In genomic region chr22:22214819-22215329, GRCh38 we compare ENCODE assay signal across 18 cellular contexts. TPM values are rescaled to one million over a fixed set of nuclear protein-coding genes. Genes with fewer than 3 reads are reported as not detected.
DNase-seq lines count a peak whose midpoint lies in the region; ATAC-seq, FAIRE-seq and TF ChIP-seq lines count a peak whose summit lies in the region.
"Had no signal": no experiment of that assay in that cellular context is flagged by ENCODE, and none has a peak within 500 bp of the region (broad histone marks: within the 10 kb centered on the region; RNA-seq: fewer than 3 reads in every experiment).

No MANE protein-coding gene starts in this region.

- H3K9me2 ChIP-seq in DOHH2 (replicated peaks; ENCODE audit: control insufficient read depth, low read length), result no peaks in the 10 kb centered on the region

- no peak overlapping the region for H2AFZ ChIP-seq in K562 (ENCODE audit: low read depth, low read length)
- H2AFZ ChIP-seq: GM23248 had no signal

- ATAC-seq in K562 (peak; percentile 34), GM18870 (IDR thresholded peaks at IDR 0.05; ENCODE audit: unreplicated experiment) (no peak)
- ATAC-seq in stimulated activated memory B cell treated with anti-CD40 and anti-IgM and Interleukin-4, amounts not matched to agents 10 μg/mL and 1 μg/mL and 100 μg/mL, for 72 hours, result no peak
- ATAC-seq: Panc1, Right ventricle myocardium inferior had no signal

- TF ChIP-seq CTCF in DOHH2 (IDR thresholded peaks at IDR 0.05; ENCODE audit: low read depth, low read length, poor library complexity, severe bottlenecking) (no peak), K562 (IDR thresholded peaks at IDR 0.05 in 2 of 3, conservative IDR thresholded peaks at IDR 0.05 in 1 of 3; ENCODE audit: insufficient read depth in 2 of 3, low read depth in 1 of 3, low read length in 3 of 3) (no peak), Peyer's patch (IDR thresholded peaks at IDR 0.05) (no peak)

- in situ Hi-C loops in K562 (cut with MboI), result loop anchor here (5.0 kb wide), 1 partner anchor 127 kb away; no protein-coding TSS in a partner anchor

- no peaks in the 10 kb centered on the region for H3K9me1 ChIP-seq in K562 (ENCODE audit: control insufficient read depth, insufficient read depth, low read length)

- DNase-seq in HuH-7.5 (ENCODE audit: low spot score) (peak; percentile 37), K562 (ENCODE audit: extremely low read depth in 1 of 4, low spot score in 3 of 4) (no peak), Peyer's patch (no peak), kidney glomerular epithelial cell (lab: John Stamatoyannopoulos, UW) (no peak)
- DNase-seq: CD4-positive, CD25-positive, alpha-beta regulatory T cell; GM23248; NCI-H1048; NCI-H1436 treated with DMSO at 0.1 percent for 48 hours; NCI-H2081 treated with DMSO at 0.1 percent for 48 hours; NCI-H510A; NCI-H774 had no signal

- no peaks in the 10 kb centered on the region for H3K9me3 Mint-ChIP-seq in stimulated activated memory B cell treated with anti-CD40 and anti-IgM and Interleukin-4, amounts not matched to agents 10 μg/mL and 1 μg/mL and 100 μg/mL, for 72 hours
- H3K9me3 Mint-ChIP-seq: CD4-positive, CD25-positive, alpha-beta regulatory T cell; IgD-negative memory B cell had no signal

- FAIRE-seq in K562 (lab: Jason Lieb, UNC), result no peak

- H4K20me1 ChIP-seq in DOHH2 (ENCODE audit: control insufficient read depth, insufficient read depth, low read depth, low read length) (no peaks in the 10 kb centered on the region), K562 (replicated peaks; ENCODE audit: control insufficient read depth, insufficient read depth, low read length) (peaks cover 6% of the 10 kb centered on the region)

- H3K4me1 ChIP-seq in DOHH2 (ENCODE audit: control insufficient read depth, low read length) (peaks cover 79% of the 10 kb centered on the region), K562 (replicated peaks in 1 of 2; ENCODE audit: control insufficient read depth in 2 of 2, insufficient read depth in 2 of 2, low read length in 2 of 2) (0 out of 5 replicates have a peak, but pooled peaks cover 0 to 2% of the 10 kb centered on the region in 2 experiments), Peyer's patch (peaks cover 0 to 11% (median 0%) of the 10 kb centered on the region in 4 donors)

- H3K27me3 Mint-ChIP-seq in stimulated activated memory B cell treated with anti-CD40 and anti-IgM and Interleukin-4, amounts not matched to agents 10 μg/mL and 1 μg/mL and 100 μg/mL, for 72 hours, result no peaks in the 10 kb centered on the region
- H3K27me3 Mint-ChIP-seq: CD4-positive, CD25-positive, alpha-beta regulatory T cell had no signal

- peaks cover 18% of the 10 kb centered on the region for H3F3A ChIP-seq in DOHH2 (ENCODE audit: control insufficient read depth, insufficient read depth)

- POLR2A ChIA-PET in K562 (lab: Yijun Ruan, JAX), result interaction anchor here (0.6 to 3.9 kb wide), 11 partner anchors 12 to 908 kb away, joined by 3 to 33 read pairs (median 4); no protein-coding TSS in a partner anchor

- H3K36me3 Mint-ChIP-seq in stimulated activated memory B cell treated with anti-CD40 and anti-IgM and Interleukin-4, amounts not matched to agents 10 μg/mL and 1 μg/mL and 100 μg/mL, for 72 hours, result no peaks in the 10 kb centered on the region
- H3K36me3 Mint-ChIP-seq: CD4-positive, CD25-positive, alpha-beta regulatory T cell had no signal

- WGBS in K562 (ENCODE audit: insufficient coverage, low coverage, missing lambda C conversion rate), result under 1% methylated on average over 5 of the region's 5 CpGs

- no peak for TF ChIP-seq EP300 in K562 (IDR thresholded peaks at IDR 0.05; ENCODE audit: low read length)

- peak overlapping the region in 1 of 2 experiments; percentile 18; a peak in 1 of 4 replicates for H3K9ac ChIP-seq in K562 (ENCODE audit: insufficient read depth in 1 of 2, low read depth in 2 of 2, low read length in 2 of 2)
- H3K9ac ChIP-seq: GM23248 had no signal

- H3K79me2 ChIP-seq in DOHH2 (ENCODE audit: control insufficient read depth, low read length) (no peaks in the 10 kb centered on the region), K562 (ENCODE audit: control insufficient read depth, insufficient read depth, low read length) (no peaks in the 10 kb centered on the region)

- H3K27me3 ChIP-seq in DOHH2 (ENCODE audit: control insufficient read depth, low read length) (no peaks in the 10 kb centered on the region), K562 (ENCODE audit: control insufficient read depth in 2 of 2, insufficient read depth in 2 of 2, low read length in 2 of 2) (peaks cover 38 to 52% of the 10 kb centered on the region in 2 experiments), Peyer's patch (no peaks in the 10 kb centered on the region)

- H3K4me3 ChIP-seq in DOHH2 (ENCODE audit: low read length), result peak overlapping the region; percentile 29
- no peak overlapping the region for H3K4me3 ChIP-seq in K562
- H3K4me3 ChIP-seq in Peyer's patch, result no peak overlapping the region
- H3K4me3 ChIP-seq: GM23248 had no signal

- peak overlapping the region; percentile 56 for H3K27ac Mint-ChIP-seq in stimulated activated memory B cell treated with anti-CD40 and anti-IgM and Interleukin-4, amounts not matched to agents 10 μg/mL and 1 μg/mL and 100 μg/mL, for 72 hours
- H3K27ac Mint-ChIP-seq: CD4-positive, CD25-positive, alpha-beta regulatory T cell had no signal

- H3K27ac ChIP-seq in DOHH2 (ENCODE audit: low read depth, low read length) (peak overlapping the region; percentile 43), K562 (ENCODE audit: extremely low read depth, low read depth, low read length) (no peak overlapping the region), Peyer's patch (no peak overlapping the region)
- H3K27ac ChIP-seq: GM23248 had no signal

- H3K9me3 ChIP-seq in DOHH2 (ENCODE audit: control insufficient read depth, insufficient read depth, low read length) (no peaks in the 10 kb centered on the region), K562 (replicated peaks; ENCODE audit: control insufficient read depth, insufficient read depth, low read depth, low read length) (no peaks in the 10 kb centered on the region), Peyer's patch (no peaks in the 10 kb centered on the region)

- H3K36me3 ChIP-seq in DOHH2 (ENCODE audit: control insufficient read depth, low read length) (no peaks in the 10 kb centered on the region), K562 (ENCODE audit: control insufficient read depth, insufficient read depth, low read length) (no peaks in the 10 kb centered on the region), Peyer's patch (no peaks in the 10 kb centered on the region)

- no peak for TF ChIP-seq RAD21 in K562 (CRISPR knock-in tag; conservative IDR thresholded peaks at IDR 0.05 in 1 of 2, IDR thresholded peaks at IDR 0.05 in 1 of 2)

- intact Hi-C loops in K562 (cut with micrococcal nuclease), result loop anchor here (10.0 kb wide), 1 partner anchor 650 kb away; no protein-coding TSS in a partner anchor

- no TSS peak for BruUV-seq in K562 (replicated peaks; lab: Mats Ljungman, UMichigan)

- CTCF ChIA-PET in K562 (lab: Yijun Ruan, JAX; ENCODE audit: low intra/inter-chr PET ratio), result interaction anchor here (0.8 kb wide), 1 partner anchor 276 kb away, joined by 3 read pairs; no protein-coding TSS in a partner anchor

- TF ChIP-seq POLR2A in K562 (conservative IDR thresholded peaks at IDR 0.05) (no peak), Peyer's patch (IDR thresholded peaks at IDR 0.05) (no peak)

- peaks cover 53% of the 10 kb centered on the region for H3K4me1 Mint-ChIP-seq in stimulated activated memory B cell treated with anti-CD40 and anti-IgM and Interleukin-4, amounts not matched to agents 10 μg/mL and 1 μg/mL and 100 μg/mL, for 72 hours

- no peak overlapping the region for H3K4me3 Mint-ChIP-seq in stimulated activated memory B cell treated with anti-CD40 and anti-IgM and Interleukin-4, amounts not matched to agents 10 μg/mL and 1 μg/mL and 100 μg/mL, for 72 hours
- H3K4me3 Mint-ChIP-seq: CD4-positive, CD25-positive, alpha-beta regulatory T cell had no signal

- H3K4me2 ChIP-seq in DOHH2 (ENCODE audit: low read length) (peak overlapping the region; percentile 52), K562 (ENCODE audit: insufficient read depth, low read length) (no peak overlapping the region)

TF ChIP-seq in K562, 482 proteins besides CTCF, POLR2A, EP300 and RAD21 (continues in another document):
- TF ChIP-seq HDAC1 (IDR thresholded peaks at IDR 0.05) (no peak), GATAD2A (IDR thresholded peaks at IDR 0.05) (no peak), BRCA1 (IDR thresholded peaks at IDR 0.05) (no peak), BRCA1 (CRISPR knock-in tag; IDR thresholded peaks at IDR 0.05) (no peak), ZNF668 (CRISPR knock-in tag; IDR thresholded peaks at IDR 0.05) (no peak), NUFIP1 (IDR thresholded peaks at IDR 0.05; ENCODE audit: partially characterized antibody) (no peak), SREBF2 (CRISPR knock-in tag; IDR thresholded peaks at IDR 0.05) (0 out of 2 replicates have a peak, but pooled peaks have one; percentile 85), MCM2 (IDR thresholded peaks at IDR 0.05; ENCODE audit: low read depth) (no peak), ZKSCAN3 (CRISPR knock-in tag; IDR thresholded peaks at IDR 0.05) (no peak), ZNF316 (IDR thresholded peaks at IDR 0.05) (no peak), ZNF143 (CRISPR knock-in tag; IDR thresholded peaks at IDR 0.05) (no peak), ETV1 (tag; conservative IDR thresholded peaks at IDR 0.05; ENCODE audit: low read depth) (no peak), ATF7 (IDR thresholded peaks at IDR 0.05) (no peak), PPARD (CRISPR knock-in tag; IDR thresholded peaks at IDR 0.05) (0 out of 2 replicates have a peak, but pooled peaks have one; percentile 42), HNRNPH1 (optimal IDR thresholded peaks at IDR 0.05; ENCODE audit: low read depth, low read length) (no peak)

RNA-seq across cellular contexts. Expression of gene VPREB1, which starts 29.7 kb away (rescaled TPM):
- total RNA-seq in K562 (2011; cell fraction: chromatin; rRNA removed; ENCODE audit: low replicate concordance), result not detected in 2 replicates
- not detected in 2 replicates for total RNA-seq in K562 (2011; cell fraction: nucleolus; rRNA removed)
- total RNA-seq in K562 (2011; cell fraction: nucleoplasm; rRNA removed), result not detected in 2 replicates
- not detected in 2 replicates for total RNA-seq in K562 (2014; rRNA removed)
- total RNA-seq in K562 (2014; rRNA removed; fragmentation: Illumina TruSeq; extraction: Trizol), result not detected in 2 replicates
- not detected in 2 replicates for total RNA-seq in K562 (2015; rRNA removed; fragmentation: Illumina TruSeq; extraction: Trizol)
- not detected in 2 replicates for total RNA-seq in K562 (2021)
- not detected in 2 replicates for polyA plus RNA-seq in K562 (2011; rRNA removed)
- not detected in 2 replicates for polyA plus RNA-seq in K562 (2011; cell fraction: cytosol; rRNA removed)
- polyA plus RNA-seq in K562 (2011; cell fraction: nucleus; rRNA removed), result not detected in 2 replicates
- not detected in 2 replicates for polyA plus RNA-seq in K562 (2012)
- polyA plus RNA-seq in K562 (2014; fragmentation: Illumina TruSeq; extraction: Trizol), result not detected in 2 replicates
- polyA plus RNA-seq in K562 (2014; fragmentation: Nextera tagmentation; extraction: Ambion mirVana), result not detected
- polyA plus RNA-seq in K562 (2014; rRNA removed), result not detected in 2 replicates
- not detected in 2 replicates for polyA minus RNA-seq in K562 (2011; rRNA and poly(A)+ RNA removed)
- polyA minus RNA-seq in K562 (2011; cell fraction: cytosol; rRNA and poly(A)+ RNA removed), result not detected in 2 replicates
- polyA minus RNA-seq in K562 (2011; cell fraction: nucleus; rRNA and poly(A)+ RNA removed), result not detected in 2 replicates
- total RNA-seq in Peyer's patch, result not detected
- total RNA-seq: A673; CD4-positive, CD25-positive, alpha-beta regulatory T cell; GM23248; Right ventricle myocardium inferior had no signal
- polyA plus RNA-seq: CD4-positive, CD25-positive, alpha-beta regulatory T cell; GM23248 had no signal
